ENCODE assay signal across 17 cellular contexts in genomic region chr7:25289522-25289921, GRCh38.
"Had no signal": no experiment of that assay in that cellular context is flagged by ENCODE, and none has a peak within 500 bp of the region (broad histone marks: within the 10 kb centered on the region; RNA-seq: fewer than 3 reads in every experiment).

No MANE protein-coding gene starts in this region.

- DNase-seq: activated CD4-positive, alpha-beta memory T cell treated with anti-CD3 and anti-CD28 coated beads, Interleukin-2, amount 10 ng/mL, durations not matched to agents 7 days and 5 days; activated CD4-positive, alpha-beta T cell treated with anti-CD3 and anti-CD28 coated beads, Interleukin-2, amount 10 ng/mL, durations not matched to agents 24 days and 14 days; activated CD8-positive, alpha-beta memory T cell treated with anti-CD3 and anti-CD28 coated beads, Interleukin-2, amount 10 ng/mL, durations not matched to agents 7 days and 5 days; activated gamma-delta T cell; activated naive CD4-positive, alpha-beta T cell treated with anti-CD3 and anti-CD28 coated beads, Interleukin-2, amount 50 U/mL, for 16 hours; activated T-cell treated with anti-CD3 and anti-CD28 coated beads for 4 hours; brain microvascular endothelial cell; kidney; lower lobe of right lung; naive B cell; stimulated activated CD4-positive, alpha-beta T cell treated with anti-CD3 and anti-CD28 coated beads, Interleukin-15, amount 100 ng/mL, for 24 hours; stomach; T-helper 2 cell had no signal

- H3K27me3 ChIP-seq: brain microvascular endothelial cell, stomach, suprapubic skin, tibial nerve had no signal

- H3K27ac ChIP-seq: brain microvascular endothelial cell, coronary artery, lower lobe of right lung, stomach, suprapubic skin, tibial nerve, VCaP had no signal
